Comparison of ENCODE assay signal across 8 cellular contexts in the genomic region with DNA sequence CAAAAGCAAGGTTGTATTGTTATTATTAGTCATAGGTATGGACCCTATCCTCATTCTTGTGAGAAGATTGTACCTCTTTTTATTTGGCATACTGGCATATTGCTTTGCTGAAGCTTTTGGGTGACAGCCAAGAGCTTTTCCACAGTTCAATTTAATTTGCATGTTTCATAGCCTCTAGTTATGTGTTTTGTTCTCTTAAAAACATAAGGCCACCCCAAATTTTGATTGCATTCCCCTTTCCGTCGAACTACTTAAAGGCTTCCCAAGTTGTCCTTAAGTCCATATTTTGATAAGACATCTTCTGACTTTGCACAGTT. TPM values are rescaled to one million over a fixed set of nuclear protein-coding genes. Genes with fewer than 3 reads are reported as not detected.
DNase-seq lines count a peak whose midpoint lies in the region; ATAC-seq and TF ChIP-seq lines count a peak whose summit lies in the region.
"Had no signal": no experiment of that assay in that cellular context is flagged by ENCODE, and none has a peak within 500 bp of the region (broad histone marks: within the 10 kb centered on the region; RNA-seq: fewer than 3 reads in every experiment).

No MANE protein-coding gene starts in this region.

- ATAC-seq in HCT116 (no peak), RWPE2 (ENCODE audit: low read depth) (no peak)

- RAD21 ChIA-PET in HCT116 (lab: Charles Lee; ENCODE audit: low non-redundant PET in 1 of 2, low total read pairs in 2 of 2, uncharacterized antibody in 2 of 2, unreplicated experiment in 2 of 2), result interaction anchor here in 1 of 2 experiments (1.5 kb wide), 1 partner anchor 141 kb away, joined by 3 read pairs; no protein-coding TSS in a partner anchor

- no peak overlapping the region for H3K4me3 ChIP-seq in HCT116 (replicated peaks in 1 of 2; ENCODE audit: low read depth in 1 of 2, low read length in 2 of 2)
- peak overlapping the region; percentile 75 for H3K4me3 ChIP-seq in RWPE2 (ENCODE audit: severe bottlenecking)
- H3K4me3 ChIP-seq in fibroblast of pulmonary artery (replicated peaks; ENCODE audit: low read depth, low read length), result peak overlapping the region; percentile 93
- H3K4me3 ChIP-seq in skeletal muscle tissue (ENCODE audit: low read length in 3 of 3), result peak overlapping the region; percentile 75 to 97 (median 92)

- peak overlapping the region; percentile 99 for H3K4me2 ChIP-seq in HCT116 (ENCODE audit: low read length)

- intact Hi-C loops in HCT116 (cut with micrococcal nuclease), result loop anchor here (5.0 to 10.0 kb wide), 2 partner anchors 316 to 371 kb away; no protein-coding TSS in a partner anchor

- H3K9me3 ChIP-seq in HCT116 (ENCODE audit: control insufficient read depth in 1 of 2, insufficient read depth in 1 of 2, low read depth in 1 of 2, low read length in 2 of 2), result no peaks in the 10 kb centered on the region
- no peaks in the 10 kb centered on the region for H3K9me3 ChIP-seq in RWPE2 (ENCODE audit: severe bottlenecking)
- H3K9me3 ChIP-seq in skeletal muscle tissue (ENCODE audit: control insufficient read depth in 3 of 3, low read length in 3 of 3), result no peaks in the 10 kb centered on the region

- no peaks in the 10 kb centered on the region for H3K9me2 ChIP-seq in HCT116 (ENCODE audit: insufficient read depth)

- H3K36me3 ChIP-seq in HCT116 (ENCODE audit: control insufficient read depth in 1 of 2, insufficient read depth in 2 of 2, low read length in 2 of 2) (no peaks in the 10 kb centered on the region), RWPE2 (ENCODE audit: low read depth) (0 out of 2 replicates have a peak, but pooled peaks cover 3% of the 10 kb centered on the region), skeletal muscle tissue (ENCODE audit: control insufficient read depth in 3 of 3, insufficient read depth in 3 of 3, low read length in 3 of 3) (no peaks in the 10 kb centered on the region)

- no peak for DNase-seq in HCT116 (ENCODE audit: low read depth, low spot score)
- no peak for DNase-seq in RWPE2 (ENCODE audit: low spot score)
- DNase-seq in fibroblast of pulmonary artery (ENCODE audit: low read depth), result no peak
- DNase-seq in cortex of kidney (lab: John Stamatoyannopoulos, UW), result no peak
- no peak for DNase-seq in activated naive CD4-positive, alpha-beta T cell (lab: John Stamatoyannopoulos, UW)
- DNase-seq in islet precursor cell, result no peak
- DNase-seq: NCI-H446 treated with DMSO at 0.1 percent for 48 hours had no signal

- no peak for TF ChIP-seq RAD21 in HCT116 (IDR thresholded peaks at IDR 0.05; ENCODE audit: low read depth)

- H3K27me3 ChIP-seq in HCT116 (ENCODE audit: insufficient read depth, low read length) (no peaks in the 10 kb centered on the region), RWPE2 (ENCODE audit: insufficient read depth, poor library complexity, severe bottlenecking) (no peaks in the 10 kb centered on the region), skeletal muscle tissue (ENCODE audit: control insufficient read depth in 3 of 3, insufficient read depth in 3 of 3, low read length in 3 of 3) (no peaks in the 10 kb centered on the region)

- H3K9ac ChIP-seq in HCT116 (ENCODE audit: low read length) (no peak overlapping the region), skeletal muscle tissue (ENCODE audit: low read depth in 1 of 3, low read length in 3 of 3) (peak overlapping the region; percentile 87 to 93 (median 91))

- POLR2A ChIA-PET in HCT116 (lab: Charles Lee), result interaction anchor here (0.6 to 1.4 kb wide), 2 partner anchors 13 to 68 kb away, joined by 3 read pairs; partner anchors contain the start of gene MICU1

- H2AFZ ChIP-seq in HCT116 (ENCODE audit: low read depth, low read length, poor library complexity, severe bottlenecking), result no peak overlapping the region

- TF ChIP-seq POLR2A in HCT116 (IDR thresholded peaks at IDR 0.05; ENCODE audit: borderline replicate concordance, extremely low read depth, insufficient read depth, insufficient read length), result no peak

- BruUV-seq in HCT116 (replicated peaks; lab: Mats Ljungman, UMichigan), result no TSS peak

- TF ChIP-seq CTCF in HCT116 (IDR thresholded peaks at IDR 0.05 in 2 of 3, conservative IDR thresholded peaks at IDR 0.05 in 1 of 3; ENCODE audit: borderline replicate concordance in 1 of 3, insufficient read depth in 1 of 3, low read depth in 2 of 3, low read length in 2 of 3) (no peak), RWPE2 (IDR thresholded peaks at IDR 0.05; ENCODE audit: poor library complexity, severe bottlenecking) (no peak), fibroblast of pulmonary artery (IDR thresholded peaks at IDR 0.05; ENCODE audit: low read length, missing control alignments) (no peak)

- peaks cover 3 to 18% of the 10 kb centered on the region in 2 experiments; a peak in 3 of 4 replicates for H3K4me1 ChIP-seq in HCT116 (ENCODE audit: control insufficient read depth in 1 of 2, insufficient read depth in 2 of 2, low read length in 2 of 2)
- peaks cover 19% of the 10 kb centered on the region for H3K4me1 ChIP-seq in RWPE2 (ENCODE audit: insufficient read depth, poor library complexity, severe bottlenecking)
- H3K4me1 ChIP-seq in skeletal muscle tissue (ENCODE audit: control insufficient read depth in 3 of 3, insufficient read depth in 3 of 3, low read length in 3 of 3), result peaks cover 12 to 38% (median 33%) of the 10 kb centered on the region in 3 donors

- CTCF ChIA-PET in HCT116 (lab: Charles Lee), result interaction anchor here (3.0 kb wide), 1 partner anchor 141 kb away, joined by 15 read pairs; no protein-coding TSS in a partner anchor

- H3K79me2 ChIP-seq in HCT116 (ENCODE audit: insufficient read depth, low read length), result peaks cover 58% of the 10 kb centered on the region

- H3K27ac ChIP-seq in HCT116 (ENCODE audit: low read depth, low read length) (no peak overlapping the region), RWPE2 (ENCODE audit: poor library complexity, severe bottlenecking) (peak overlapping the region; percentile 60), skeletal muscle tissue (ENCODE audit: low read depth, low read length) (peak overlapping the region; percentile 81)

- H4K20me1 ChIP-seq in HCT116 (ENCODE audit: insufficient read depth), result peaks cover 10% of the 10 kb centered on the region; the same call in 1 of the 2 replicates

TF ChIP-seq in HCT116, 20 proteins besides CTCF, POLR2A, EP300 and RAD21:
- TF ChIP-seq SRF (IDR thresholded peaks at IDR 0.05; ENCODE audit: low read depth), result no peak
- no peak for TF ChIP-seq FOSL1 (IDR thresholded peaks at IDR 0.05; ENCODE audit: low read depth)
- TF ChIP-seq EGR1 (IDR thresholded peaks at IDR 0.05; ENCODE audit: low read depth), result no peak
- TF ChIP-seq, protein P1, sequence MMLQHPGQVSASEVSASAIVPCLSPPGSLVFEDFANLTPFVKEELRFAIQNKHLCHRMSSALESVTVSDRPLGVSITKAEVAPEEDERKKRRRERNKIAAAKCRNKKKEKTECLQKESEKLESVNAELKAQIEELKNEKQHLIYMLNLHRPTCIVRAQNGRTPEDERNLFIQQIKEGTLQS (IDR thresholded peaks at IDR 0.05), result no peak
- TF ChIP-seq JUND (IDR thresholded peaks at IDR 0.05), result no peak
- no peak for TF ChIP-seq SIN3A (IDR thresholded peaks at IDR 0.05; ENCODE audit: low read depth)
- TF ChIP-seq ZBTB33 (IDR thresholded peaks at IDR 0.05; ENCODE audit: extremely low read depth, insufficient replicate concordance, low read length), result no peak

RNA-seq across cellular contexts. Expression of gene MCU, which starts 1.6 kb away (rescaled TPM):
- total RNA-seq in HCT116 (2021; ENCODE audit: unreplicated experiment), result 26.8 TPM
- 19.9 and 21.1 TPM in 2 replicates for polyA plus RNA-seq in HCT116 (2012)
- total RNA-seq in skeletal muscle tissue, result 95.0 TPM

Comparison
In these comparisons a context has a peak if more than half of its experiments do, and no peak if none do; other contexts are left out.
1. H3K4me3 ChIP-seq: peak in RWPE2 (single experiment), fibroblast of pulmonary artery (single experiment) and skeletal muscle tissue (3 of 3); none in HCT116 (0 of 2).